Comparison of ENCODE assay signal across 28 cellular contexts in the genomic region with DNA sequence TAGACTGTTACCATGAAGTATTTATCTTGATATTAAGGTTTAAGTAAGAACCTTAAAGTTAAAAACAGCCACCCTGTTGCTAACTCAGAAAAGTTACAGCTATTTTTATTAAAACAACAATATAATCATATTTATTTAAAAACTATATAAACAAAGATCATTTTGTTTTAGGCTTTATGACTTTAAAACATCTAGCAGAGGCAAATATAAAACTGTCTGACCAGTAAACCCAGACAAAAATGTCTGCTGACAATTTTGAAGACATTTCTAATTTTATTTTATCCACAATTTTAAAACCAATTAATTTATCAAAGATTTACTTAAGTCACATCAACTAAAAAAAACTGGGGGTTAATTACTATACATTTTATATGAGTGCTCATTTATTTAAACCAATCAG.
"Had no signal": no experiment of that assay in that cellular context is flagged by ENCODE, and none has a peak within 500 bp of the region (broad histone marks: within the 10 kb centered on the region; RNA-seq: fewer than 3 reads in every experiment).

No MANE protein-coding gene starts in this region.

- H3K27ac ChIP-seq: neural progenitor cell, ovary, parathyroid adenoma, psoas muscle, right lobe of liver, sigmoid colon, spleen, suprapubic skin, testis, tibial artery, transverse colon, upper lobe of right lung, uterus had no signal

- ATAC-seq: natural killer cell; psoas muscle; right cardiac atrium; right lobe of liver; stimulated activated memory B cell treated with anti-CD40 and anti-IgM and Interleukin-4, amounts not matched to agents 10 μg/mL and 1 μg/mL and 100 μg/mL, for 72 hours; stimulated activated naive CD8-positive, alpha-beta T cell treated with anti-CD3 and anti-CD28 coated beads, Interleukin-15, amount 100 ng/mL, for 72 hours; stimulated activated naive CD8-positive, alpha-beta T cell treated with anti-CD3 and anti-CD28 coated beads, Interleukin-15, Interleukin-2, amounts not matched to agents 100 U/mL and 50 U/mL, for 24 hours; upper lobe of right lung had no signal

- H3K36me3 ChIP-seq: neural progenitor cell, ovary, uterus had no signal

- H3K4me1 ChIP-seq: neural progenitor cell, parathyroid adenoma, psoas muscle, right lobe of liver, spleen, suprapubic skin, testis, transverse colon, upper lobe of right lung, uterus had no signal

- H3K4me3 ChIP-seq: neural progenitor cell, ovary, psoas muscle, right lobe of liver, sigmoid colon, smooth muscle cell, spleen, suprapubic skin, testis, tibial artery, transverse colon, upper lobe of right lung, uterus had no signal

- H3K9me3 ChIP-seq: right lobe of liver, suprapubic skin, testis had no signal

- DNase-seq: natural killer cell; occipital lobe; ovary; posterior cingulate gyrus; psoas muscle; right cardiac atrium; right lobe of liver; sigmoid colon; spleen; stimulated activated CD4-positive, alpha-beta T cell treated with anti-CD3 and anti-CD28 coated beads, Interleukin-12 subunit alpha, Interleukin-12 subunit beta, amount 100 ng/mL, for 4 hours; stimulated activated CD4-positive, alpha-beta T cell treated with anti-CD3 and anti-CD28 coated beads, Interleukin-1b, Interleukin-23, amount 100 ng/mL, for 48 hours; stimulated activated CD4-positive, alpha-beta T cell treated with anti-CD3 and anti-CD28 coated beads, Interleukin-4, amount 100 ng/mL, for 1 hour; stimulated activated CD4-positive, alpha-beta T cell treated with anti-CD3 and anti-CD28 coated beads, Interleukin-4, amount 100 ng/mL, for 4 hours; stimulated activated CD8-positive, alpha-beta memory T cell treated with anti-CD3 and anti-CD28 coated beads, Interleukin-4, amount 100 ng/mL, for 48 hours; stimulated activated naive CD4-positive, alpha-beta T cell; stimulated activated naive CD8-positive, alpha-beta T cell treated with anti-CD3 and anti-CD28 coated beads, Interleukin-15, amount 100 ng/mL, for 72 hours; stimulated activated naive CD8-positive, alpha-beta T cell treated with anti-CD3 and anti-CD28 coated beads, Interleukin-15, Interleukin-2, amounts not matched to agents 100 U/mL and 50 U/mL, for 24 hours; substantia nigra; testis; tibial artery; transverse colon; upper lobe of right lung; uterus had no signal
